Comparison of ENCODE assay signal across 20 cellular contexts in genomic region chr12:116390656-116391335, GRCh38.
DNase-seq lines count a peak whose midpoint lies in the region; ATAC-seq and TF ChIP-seq lines count a peak whose summit lies in the region.
"Had no signal": no experiment of that assay in that cellular context is flagged by ENCODE, and none has a peak within 500 bp of the region (broad histone marks: within the 10 kb centered on the region; RNA-seq: fewer than 3 reads in every experiment).

No MANE protein-coding gene starts in this region.

- POLR2A ChIA-PET in HCT116 (lab: Charles Lee), result no interaction called here

- 89 to 96% (median 91%) methylated on average over 3 of the region's 3 CpGs for WGBS in spleen, 5 donors

- CTCF ChIA-PET in HCT116 (lab: Charles Lee), result no interaction called here

- H3K4me2 ChIP-seq in HCT116 (ENCODE audit: low read length), result peak overlapping the region; percentile 55
- H3K4me2 ChIP-seq: BLaER1 treated with 17β-estradiol and CSF1 and Interleukin-3, amounts not matched to agents 10 nM and 100 nM had no signal

- ATAC-seq in HCT116 (peak; percentile 24; the same call in 1 of the 2 replicates), GM18517 (IDR thresholded peaks at IDR 0.05; ENCODE audit: unreplicated experiment) (no peak), HG03196 (IDR thresholded peaks at IDR 0.05; ENCODE audit: unreplicated experiment) (no peak)
- ATAC-seq: T-helper 17 cell had no signal

- H3K79me2 ChIP-seq in HCT116 (ENCODE audit: insufficient read depth, low read length), result no peaks in the 10 kb centered on the region

- intact Hi-C loops in HCT116 (cut with micrococcal nuclease), result no loop called here
- intact Hi-C loops in spleen (cut with DNase I; ENCODE audit: low total_unique reads), result no loop called here

- DNase-seq in HCT116 (ENCODE audit: low read depth, low spot score), result no peak
- peak; percentile 62 for DNase-seq in RPMI7951 (ENCODE audit: low read depth)
- DNase-seq in fibroblast of mammary gland (ENCODE audit: low read depth), result peak; percentile 40
- peak; percentile 8 for DNase-seq in spleen
- DNase-seq in activated naive CD4-positive, alpha-beta T cell treated with anti-CD3 and anti-CD28 coated beads, Interleukin-2, amount 50 U/mL, for 16 hours, result no peak
- DNase-seq in GM03348 (ENCODE audit: low spot score), result no peak
- DNase-seq: activated CD4-positive, alpha-beta T cell treated with anti-CD3 and anti-CD28 coated beads for 48 hours; activated gamma-delta T cell treated with Interleukin-2 at 50 U/mL for 16 hours; activated T-cell treated with anti-CD3 and anti-CD28 coated beads, Interleukin-2, amount 50 U/mL, for 24 hours; Caco-2; NCI-H1105 treated with DMSO at 0.1 percent for 48 hours; NCI-H2029 treated with DMSO at 0.1 percent for 48 hours; NCI-H2227 treated with DMSO at 0.1 percent for 48 hours; stimulated activated CD4-positive, alpha-beta T cell treated with anti-CD3 and anti-CD28 coated beads, Interleukin-2, amount 100 ng/mL, for 48 hours; T-helper 17 cell had no signal

- no peak overlapping the region for H3K4me3 ChIP-seq in HCT116 (replicated peaks in 1 of 2; ENCODE audit: low read depth in 1 of 2, low read length in 2 of 2)
- no peak overlapping the region for H3K4me3 ChIP-seq in fibroblast of mammary gland (ENCODE audit: control insufficient read depth, low read depth, low read length)
- H3K4me3 ChIP-seq in spleen, result no peak overlapping the region
- H3K4me3 ChIP-seq: BLaER1 treated with 17β-estradiol and CSF1 and Interleukin-3, amounts not matched to agents 10 nM and 100 nM; MG63; ovary had no signal

- H3K9ac ChIP-seq in HCT116 (ENCODE audit: low read length), result no peak overlapping the region
- H3K9ac ChIP-seq: BLaER1 treated with 17β-estradiol and CSF1 and Interleukin-3, amounts not matched to agents 10 nM and 100 nM had no signal

- no peaks in the 10 kb centered on the region for H4K20me1 ChIP-seq in HCT116 (ENCODE audit: insufficient read depth)
- H4K20me1 ChIP-seq: BLaER1 treated with 17β-estradiol and CSF1 and Interleukin-3, amounts not matched to agents 10 nM and 100 nM had no signal

- RAD21 ChIA-PET in HCT116 (lab: Charles Lee; ENCODE audit: low non-redundant PET in 1 of 2, low total read pairs in 2 of 2, uncharacterized antibody in 2 of 2, unreplicated experiment in 2 of 2), result no interaction called here

- H3K4me1 ChIP-seq in HCT116 (ENCODE audit: control insufficient read depth in 1 of 2, insufficient read depth in 2 of 2, low read length in 2 of 2) (peaks cover 19 to 45% of the 10 kb centered on the region in 2 experiments), spleen (peaks cover 0 to 10% (median 0%) of the 10 kb centered on the region in 6 donors)

- H3K27ac ChIP-seq in HCT116 (ENCODE audit: low read depth, low read length) (no peak overlapping the region), spleen (no peak overlapping the region)
- H3K27ac ChIP-seq: BLaER1 treated with 17β-estradiol and CSF1 and Interleukin-3, amounts not matched to agents 10 nM and 100 nM; ovary had no signal

- no peak overlapping the region for H2AFZ ChIP-seq in HCT116 (ENCODE audit: low read depth, low read length, poor library complexity, severe bottlenecking)

- H3K9me2 ChIP-seq in HCT116 (ENCODE audit: insufficient read depth), result no peaks in the 10 kb centered on the region

- H3K27me3 ChIP-seq in HCT116 (ENCODE audit: insufficient read depth, low read length) (no peaks in the 10 kb centered on the region), spleen (replicated peaks in 1 of 7) (no peaks in the 10 kb centered on the region)
- H3K27me3 ChIP-seq: BLaER1 treated with 17β-estradiol and CSF1 and Interleukin-3, amounts not matched to agents 10 nM and 100 nM; MG63; ovary had no signal

- BruUV-seq in HCT116 (replicated peaks; lab: Mats Ljungman, UMichigan), result no TSS peak

- peaks cover 0 to 3% of the 10 kb centered on the region in 2 experiments; a peak in 1 of 4 replicates for H3K9me3 ChIP-seq in HCT116 (ENCODE audit: control insufficient read depth in 1 of 2, insufficient read depth in 1 of 2, low read depth in 1 of 2, low read length in 2 of 2)
- H3K9me3 ChIP-seq in spleen, result peaks cover 0 to 12% (median 6%) of the 10 kb centered on the region in 8 donors
- H3K9me3 ChIP-seq: Caco-2, ovary had no signal

- TF ChIP-seq POLR2A in HCT116 (IDR thresholded peaks at IDR 0.05; ENCODE audit: borderline replicate concordance, extremely low read depth, insufficient read depth, insufficient read length) (no peak), spleen (IDR thresholded peaks at IDR 0.05) (no peak)

- no peak for TF ChIP-seq RAD21 in HCT116 (IDR thresholded peaks at IDR 0.05; ENCODE audit: low read depth)

- H3K36me3 ChIP-seq in HCT116 (ENCODE audit: control insufficient read depth in 1 of 2, insufficient read depth in 2 of 2, low read length in 2 of 2) (no peaks in the 10 kb centered on the region), spleen (no peaks in the 10 kb centered on the region)
- H3K36me3 ChIP-seq: BLaER1 treated with 17β-estradiol and CSF1 and Interleukin-3, amounts not matched to agents 10 nM and 100 nM; MG63; ovary had no signal

- no peak for TF ChIP-seq CTCF in HCT116 (IDR thresholded peaks at IDR 0.05 in 2 of 3, conservative IDR thresholded peaks at IDR 0.05 in 1 of 3; ENCODE audit: borderline replicate concordance in 1 of 3, insufficient read depth in 1 of 3, low read depth in 2 of 3, low read length in 2 of 3)
- TF ChIP-seq CTCF in fibroblast of mammary gland (conservative IDR thresholded peaks at IDR 0.05; ENCODE audit: control insufficient read depth, insufficient read depth, low read depth, low read length), result no peak
- no peak for TF ChIP-seq CTCF in spleen (IDR thresholded peaks at IDR 0.05 in 8 of 11, conservative IDR thresholded peaks at IDR 0.05 in 3 of 11)

TF ChIP-seq in HCT116, 20 proteins besides CTCF, POLR2A, EP300 and RAD21 (continues in another document):
- TF ChIP-seq SIN3A (IDR thresholded peaks at IDR 0.05; ENCODE audit: low read depth), result no peak
- TF ChIP-seq YY1 (IDR thresholded peaks at IDR 0.05; ENCODE audit: extremely low read depth, insufficient replicate concordance, low read depth, low read length), result no peak
- no peak for TF ChIP-seq ELF1 (IDR thresholded peaks at IDR 0.05; ENCODE audit: borderline replicate concordance, low read depth)
- TF ChIP-seq CEBPB (IDR thresholded peaks at IDR 0.05; ENCODE audit: low read depth), result no peak
- TF ChIP-seq FOSL1 (IDR thresholded peaks at IDR 0.05; ENCODE audit: low read depth), result no peak
- TF ChIP-seq TCF7L2 (IDR thresholded peaks at IDR 0.05; ENCODE audit: borderline replicate concordance, extremely low read depth, insufficient read depth, insufficient read length), result no peak
- TF ChIP-seq, protein P1, sequence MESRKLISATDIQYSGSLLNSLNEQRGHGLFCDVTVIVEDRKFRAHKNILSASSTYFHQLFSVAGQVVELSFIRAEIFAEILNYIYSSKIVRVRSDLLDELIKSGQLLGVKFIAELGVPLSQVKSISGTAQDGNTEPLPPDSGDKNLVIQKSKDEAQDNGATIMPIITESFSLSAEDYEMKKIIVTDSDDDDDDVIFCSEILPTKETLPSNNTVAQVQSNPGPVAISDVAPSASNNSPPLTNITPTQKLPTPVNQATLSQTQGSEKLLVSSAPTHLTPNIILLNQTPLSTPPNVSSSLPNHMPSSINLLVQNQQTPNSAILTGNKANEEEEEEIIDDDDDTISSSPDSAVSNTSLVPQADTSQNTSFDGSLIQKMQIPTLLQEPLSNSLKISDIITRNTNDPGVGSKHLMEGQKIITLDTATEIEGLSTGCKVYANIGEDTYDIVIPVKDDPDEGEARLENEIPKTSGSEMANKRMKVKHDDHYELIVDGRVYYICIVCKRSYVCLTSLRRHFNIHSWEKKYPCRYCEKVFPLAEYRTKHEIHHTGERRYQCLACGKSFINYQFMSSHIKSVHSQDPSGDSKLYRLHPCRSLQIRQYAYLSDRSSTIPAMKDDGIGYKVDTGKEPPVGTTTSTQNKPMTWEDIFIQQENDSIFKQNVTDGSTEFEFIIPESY (IDR thresholded peaks at IDR 0.05; ENCODE audit: extremely low read depth, insufficient replicate concordance, low read length), result no peak
- TF ChIP-seq, protein P2, sequence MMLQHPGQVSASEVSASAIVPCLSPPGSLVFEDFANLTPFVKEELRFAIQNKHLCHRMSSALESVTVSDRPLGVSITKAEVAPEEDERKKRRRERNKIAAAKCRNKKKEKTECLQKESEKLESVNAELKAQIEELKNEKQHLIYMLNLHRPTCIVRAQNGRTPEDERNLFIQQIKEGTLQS (IDR thresholded peaks at IDR 0.05), result no peak
- no peak for TF ChIP-seq REST (IDR thresholded peaks at IDR 0.05; ENCODE audit: low read depth)
- TF ChIP-seq EGR1 (IDR thresholded peaks at IDR 0.05; ENCODE audit: low read depth), result no peak
- TF ChIP-seq EZH2phosphoT487 (IDR thresholded peaks at IDR 0.05; ENCODE audit: borderline replicate concordance), result no peak
- no peak for TF ChIP-seq SP1 (IDR thresholded peaks at IDR 0.05; ENCODE audit: low read depth)
- no peak for TF ChIP-seq CBX3 (IDR thresholded peaks at IDR 0.05; ENCODE audit: low read depth)
- no peak for TF ChIP-seq ZNF274 (IDR thresholded peaks at IDR 0.05; ENCODE audit: low read depth, low read length)
- no peak for TF ChIP-seq JUND (IDR thresholded peaks at IDR 0.05)
- TF ChIP-seq ZFX (IDR thresholded peaks at IDR 0.05), result no peak

Comparison
In these comparisons a context has a peak if more than half of its experiments do, and no peak if none do; other contexts are left out.
1. DNase-seq: peak in RPMI7951 (single experiment), fibroblast of mammary gland (single experiment) and spleen (single experiment); none in HCT116 (single experiment), activated naive CD4-positive, alpha-beta T cell treated with anti-CD3 and anti-CD28 coated beads, Interleukin-2, amount 50 U/mL, for 16 hours (single experiment) and GM03348 (single experiment).